In the genomic region with DNA sequence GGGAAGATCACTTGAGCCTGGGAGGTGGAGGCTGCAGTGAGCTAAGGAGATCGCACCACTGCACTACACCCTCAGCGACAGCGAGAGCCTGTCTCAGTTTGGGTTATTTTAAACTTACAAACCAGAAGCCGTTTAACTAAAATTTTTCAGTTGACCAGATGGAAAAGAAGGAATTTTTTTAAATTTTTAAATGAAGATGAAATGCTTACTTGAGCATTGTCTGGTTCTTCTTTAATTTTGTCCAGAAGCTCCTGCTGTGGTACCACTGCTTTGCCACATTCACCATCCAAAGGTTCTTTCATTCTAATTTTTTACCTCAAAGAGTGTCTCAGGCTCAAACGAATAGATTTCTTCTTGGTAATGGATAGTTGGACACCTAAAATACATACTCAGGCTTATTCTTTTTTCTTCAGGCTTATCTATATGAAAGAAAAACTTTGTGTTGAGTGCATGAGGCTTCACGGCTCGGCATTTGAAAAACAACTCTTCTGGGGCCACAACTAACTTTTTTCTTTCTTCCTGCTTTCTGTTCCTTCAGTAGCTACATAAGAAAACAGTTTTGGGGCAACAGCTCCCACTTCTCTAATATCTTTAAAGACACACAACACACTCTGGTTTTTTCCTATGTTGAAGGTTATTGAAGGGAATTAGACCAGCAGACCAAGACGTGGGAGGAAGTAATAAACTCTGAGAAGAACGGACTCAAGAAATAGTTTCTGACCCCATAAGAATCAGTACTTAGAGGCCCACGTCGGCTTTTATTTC, we compare ENCODE assay signal across 1 cellular context.
TF ChIP-seq lines count a peak whose summit lies in the region.

No MANE protein-coding gene starts in this region.

TF ChIP-seq in endothelial cell of umbilical vein, 7 proteins besides CTCF, POLR2A, EP300 and RAD21:
- TF ChIP-seq GATA2 (IDR thresholded peaks at IDR 0.05; ENCODE audit: insufficient read depth, insufficient read length, low read depth, low read length) (no peak), MAX (IDR thresholded peaks at IDR 0.05; ENCODE audit: insufficient read depth, insufficient read length) (no peak), FOS (IDR thresholded peaks at IDR 0.05; ENCODE audit: borderline replicate concordance, insufficient read depth, low read length) (no peak), POLR2AphosphoS5 (IDR thresholded peaks at IDR 0.05; ENCODE audit: insufficient read depth, low read depth, low read length) (no peak), MYC (IDR thresholded peaks at IDR 0.05; ENCODE audit: low read depth, low read length) (no peak), EZH2 (IDR thresholded peaks at IDR 0.05; ENCODE audit: borderline replicate concordance, low read depth, low read length, severe bottlenecking) (no peak), JUN (IDR thresholded peaks at IDR 0.05; ENCODE audit: borderline replicate concordance, insufficient read depth, insufficient read length, low read depth) (no peak)
